Comparison of ENCODE assay signal across 10 cellular contexts in the genomic region with DNA sequence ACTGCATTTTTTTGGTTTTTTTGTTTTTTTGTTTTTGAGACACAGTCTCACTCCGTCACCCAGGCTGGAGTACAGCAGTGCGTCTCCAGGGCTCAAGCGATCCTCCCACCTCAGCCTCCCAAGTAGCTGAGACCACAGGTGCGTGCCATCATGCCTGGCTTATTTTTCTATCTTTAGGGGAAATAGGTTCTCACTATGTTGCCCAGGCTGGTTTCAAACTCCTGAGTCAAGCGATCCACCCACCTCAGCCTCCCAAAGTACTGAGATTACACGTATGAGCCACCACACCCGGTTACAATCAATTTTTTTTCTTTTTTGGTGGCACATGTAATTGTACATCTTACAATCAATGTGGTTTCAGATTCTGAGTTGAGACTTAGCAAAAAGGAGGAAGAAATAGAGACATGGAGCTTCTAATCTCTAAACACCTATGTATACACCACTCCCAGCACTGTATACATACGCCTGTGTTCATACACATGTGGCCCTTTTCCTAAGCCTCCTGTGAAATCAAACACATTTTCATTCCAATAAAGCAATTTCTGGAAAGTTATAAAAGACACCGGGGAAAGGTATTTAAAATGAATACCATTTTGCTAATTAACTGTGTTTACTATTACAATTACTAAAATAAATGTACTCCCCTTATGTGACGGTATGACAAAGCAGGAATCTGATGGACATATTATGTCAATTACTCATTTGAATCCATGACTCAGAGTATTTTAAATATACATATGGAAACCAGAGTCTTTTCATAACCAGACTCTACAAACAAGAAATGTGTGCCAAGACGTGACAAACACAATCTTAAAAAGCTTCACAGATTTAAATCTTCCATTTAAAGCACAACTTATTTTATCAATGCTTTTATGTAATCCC. TPM values are rescaled to one million over a fixed set of nuclear protein-coding genes. Genes with fewer than 3 reads are reported as not detected.
DNase-seq lines count a peak whose midpoint lies in the region; ATAC-seq and TF ChIP-seq lines count a peak whose summit lies in the region.
"Had no signal": no experiment of that assay in that cellular context is flagged by ENCODE, and none has a peak within 500 bp of the region (broad histone marks: within the 10 kb centered on the region; RNA-seq: fewer than 3 reads in every experiment).

No MANE protein-coding gene starts in this region.

- H3K27me3 Mint-ChIP-seq in activated CD4-positive, alpha-beta memory T cell treated with anti-CD3 and anti-CD28 coated beads, Interleukin-2, amount 10 ng/mL, durations not matched to agents 7 days and 5 days, result no peaks in the 10 kb centered on the region

- peaks cover 46% of the 10 kb centered on the region for H3K4me1 Mint-ChIP-seq in activated CD4-positive, alpha-beta memory T cell treated with anti-CD3 and anti-CD28 coated beads, Interleukin-2, amount 10 ng/mL, durations not matched to agents 7 days and 5 days

- no peaks in the 10 kb centered on the region for H3K36me3 ChIP-seq in subcutaneous abdominal adipose tissue (ENCODE audit: control insufficient read depth in 5 of 5, insufficient read depth in 5 of 5, low read length in 5 of 5)

- H3K9me3 Mint-ChIP-seq in activated CD4-positive, alpha-beta memory T cell treated with anti-CD3 and anti-CD28 coated beads, Interleukin-2, amount 10 ng/mL, durations not matched to agents 7 days and 5 days, result peaks cover 6% of the 10 kb centered on the region

- peak overlapping the region; percentile 26 for H3K27ac ChIP-seq in subcutaneous abdominal adipose tissue (ENCODE audit: low read depth, low read length)

- peaks cover 20% of the 10 kb centered on the region for H3K36me3 Mint-ChIP-seq in activated CD4-positive, alpha-beta memory T cell treated with anti-CD3 and anti-CD28 coated beads, Interleukin-2, amount 10 ng/mL, durations not matched to agents 7 days and 5 days (ENCODE audit: low read depth)

- peak overlapping the region; percentile 5 for H3K4me3 Mint-ChIP-seq in activated CD4-positive, alpha-beta memory T cell treated with anti-CD3 and anti-CD28 coated beads, Interleukin-2, amount 10 ng/mL, durations not matched to agents 7 days and 5 days

- H3K4me1 ChIP-seq in subcutaneous abdominal adipose tissue (ENCODE audit: control insufficient read depth in 5 of 5, insufficient read depth in 5 of 5, low read length in 5 of 5), result peaks cover 2 to 40% (median 35%) of the 10 kb centered on the region in 5 donors

- peak; percentile 14 for DNase-seq in activated CD8-positive, alpha-beta memory T cell treated with anti-CD3 and anti-CD28 coated beads, Interleukin-2, amount 50 U/mL, for 24 hours (ENCODE audit: extremely low read depth)
- DNase-seq in activated CD8-positive, alpha-beta memory T cell treated with anti-CD3 and anti-CD28 coated beads, Interleukin-2, amount 50 U/mL, for 4 hours, result no peak
- DNase-seq in activated CD4-positive, alpha-beta memory T cell treated with anti-CD3 and anti-CD28 coated beads, Interleukin-2, amount 10 ng/mL, durations not matched to agents 7 days and 5 days, result peak; percentile 20
- DNase-seq in fibroblast of the aortic adventitia (ENCODE audit: low read depth) (peak; percentile 70), GM20000 (ENCODE audit: low spot score) (no peak), NCI-H128 (lab: John Stamatoyannopoulos, UW; ENCODE audit: unreplicated experiment) (no peak)
- DNase-seq: GOT3, head of caudate nucleus had no signal

- POLR2A ChIA-PET in activated CD4-positive, alpha-beta memory T cell treated with anti-CD3 and anti-CD28 coated beads, Interleukin-2, amount 10 ng/mL, durations not matched to agents 7 days and 5 days (lab: Charles Lee), result no interaction called here

- H3K4me3 ChIP-seq in fibroblast of the aortic adventitia (ENCODE audit: low read depth, low read length) (no peak overlapping the region), subcutaneous abdominal adipose tissue (ENCODE audit: low read depth in 1 of 5, low read length in 5 of 5) (no peak overlapping the region)

- ATAC-seq in HG03095 (IDR thresholded peaks at IDR 0.05; ENCODE audit: unreplicated experiment), result no peak

- H3K27me3 ChIP-seq in subcutaneous abdominal adipose tissue (ENCODE audit: control insufficient read depth in 5 of 5, insufficient read depth in 4 of 5, low read length in 5 of 5), result no peaks in the 10 kb centered on the region

- H3K9ac ChIP-seq in subcutaneous abdominal adipose tissue (ENCODE audit: low read length in 5 of 5), result no peak overlapping the region

- CTCF ChIA-PET in activated CD4-positive, alpha-beta memory T cell treated with anti-CD3 and anti-CD28 coated beads, Interleukin-2, amount 10 ng/mL, durations not matched to agents 7 days and 5 days (lab: Charles Lee), result interaction anchor here (0.7 to 1.3 kb wide), 2 partner anchors 9 to 41 kb away, joined by 3 to 4 read pairs; no protein-coding TSS in a partner anchor

- no peak overlapping the region for H3K27ac Mint-ChIP-seq in activated CD4-positive, alpha-beta memory T cell treated with anti-CD3 and anti-CD28 coated beads, Interleukin-2, amount 10 ng/mL, durations not matched to agents 7 days and 5 days

- TF ChIP-seq CTCF in fibroblast of the aortic adventitia (IDR thresholded peaks at IDR 0.05; ENCODE audit: insufficient read depth, low read length) (no peak), GM20000 (IDR thresholded peaks at IDR 0.05; ENCODE audit: extremely low read depth, missing control alignments) (no peak)

- peaks cover 0 to 4% (median 0%) of the 10 kb centered on the region in 5 donors for H3K9me3 ChIP-seq in subcutaneous abdominal adipose tissue (ENCODE audit: control insufficient read depth in 5 of 5, low read length in 5 of 5)

RNA-seq across cellular contexts. Expression of a gene that starts 40.9 kb away (rescaled TPM):
- total RNA-seq in activated CD4-positive, alpha-beta memory T cell treated with anti-CD3 and anti-CD28 coated beads, Interleukin-2, amount 10 ng/mL, durations not matched to agents 7 days and 5 days, result 10 to 100 TPM; 15.9 to 17.6 TPM
- 16.0 and 22.6 TPM in 2 replicates for total RNA-seq in fibroblast of the aortic adventitia (ENCODE audit: low replicate concordance)

Comparison
In these comparisons a context has a peak if more than half of its experiments do, and no peak if none do; other contexts are left out.
1. DNase-seq: peak in activated CD8-positive, alpha-beta memory T cell treated with anti-CD3 and anti-CD28 coated beads, Interleukin-2, amount 50 U/mL, for 24 hours (single experiment), activated CD4-positive, alpha-beta memory T cell treated with anti-CD3 and anti-CD28 coated beads, Interleukin-2, amount 10 ng/mL, durations not matched to agents 7 days and 5 days (single experiment) and fibroblast of the aortic adventitia (single experiment); none in activated CD8-positive, alpha-beta memory T cell treated with anti-CD3 and anti-CD28 coated beads, Interleukin-2, amount 50 U/mL, for 4 hours (single experiment), GM20000 (single experiment) and NCI-H128 (single experiment).